1 cellular context compared by ENCODE assay signal in the genomic region with DNA sequence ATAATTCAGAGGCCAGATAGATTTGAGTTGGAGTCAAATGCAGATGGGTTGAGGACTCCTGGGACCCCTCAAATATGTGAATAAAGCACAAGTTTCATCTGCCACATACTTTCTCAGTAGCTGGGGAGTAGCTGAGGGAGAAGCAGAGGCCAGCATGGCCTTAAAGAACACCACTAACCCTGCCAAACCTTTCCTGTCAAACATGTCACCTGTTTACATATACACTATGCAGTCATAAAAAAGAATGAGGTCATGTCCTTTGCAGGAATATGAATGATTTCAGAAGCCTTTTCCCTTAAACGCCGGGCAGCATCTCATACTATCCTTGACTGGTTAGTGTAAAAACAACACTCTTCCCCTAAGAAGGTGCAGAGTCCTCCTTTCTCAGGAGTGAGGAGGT.
TF ChIP-seq lines count a peak whose summit lies in the region.

No MANE protein-coding gene starts in this region.

TF ChIP-seq in K562, 482 proteins besides CTCF, POLR2A, EP300 and RAD21 (continued from another document):
- TF ChIP-seq, protein P1, sequence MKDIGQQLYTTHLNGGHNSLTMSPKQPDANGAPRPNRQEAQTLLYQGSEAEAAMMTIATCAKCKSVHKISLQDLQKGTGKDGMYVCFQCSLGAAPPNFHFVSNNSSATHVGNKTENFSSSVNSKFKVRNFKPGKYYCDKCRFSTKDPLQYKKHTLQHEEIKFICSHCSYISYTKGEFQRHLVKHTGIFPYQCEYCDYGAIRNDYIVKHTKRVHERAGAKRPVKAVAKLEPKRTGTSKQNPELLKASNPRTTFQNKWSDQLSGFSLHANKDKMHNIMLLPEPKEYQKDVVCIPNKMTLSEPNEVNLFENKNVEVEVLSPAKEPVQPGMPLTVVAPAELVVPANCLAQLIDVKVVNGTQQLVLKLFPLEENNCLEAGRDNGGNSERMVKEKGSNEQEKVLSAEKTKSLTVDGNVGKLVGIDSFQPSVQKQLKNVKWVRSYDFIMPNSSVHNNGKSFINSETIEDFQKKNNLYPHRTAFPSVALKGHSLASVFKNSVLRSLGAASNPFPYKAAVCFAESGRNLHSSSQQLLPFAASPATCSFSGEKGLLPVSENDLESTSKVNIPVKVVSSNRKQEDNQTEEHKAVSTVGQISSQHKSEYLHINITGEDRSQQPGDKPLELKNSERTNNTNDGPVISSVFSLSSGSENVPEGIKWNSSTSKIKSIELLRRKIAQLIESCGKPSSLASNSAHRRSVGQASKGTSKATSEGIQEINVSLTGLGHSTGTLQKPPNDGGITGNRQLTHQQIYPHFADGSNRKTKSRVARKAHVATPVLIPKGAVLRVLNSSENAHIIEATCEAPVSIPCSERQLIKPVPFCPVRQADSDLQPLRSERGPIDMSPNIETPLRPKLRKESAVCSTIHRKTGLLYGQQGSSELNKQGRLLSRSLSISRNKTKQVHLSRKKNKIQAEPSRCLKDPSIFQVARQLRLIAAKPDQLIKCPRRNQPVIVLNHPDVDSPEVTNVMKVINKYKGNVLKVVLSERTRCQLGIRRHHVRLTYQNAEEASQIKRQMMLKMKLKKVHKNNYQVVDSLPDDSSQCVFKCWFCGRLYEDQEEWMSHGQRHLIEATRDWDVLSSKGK (CRISPR knock-in tag; IDR thresholded peaks at IDR 0.05): no peak
- TF ChIP-seq HNRNPLL (IDR thresholded peaks at IDR 0.05; ENCODE audit: low read depth, low read length, poor library complexity, severe bottlenecking): no peak
- TF ChIP-seq, protein P2, sequence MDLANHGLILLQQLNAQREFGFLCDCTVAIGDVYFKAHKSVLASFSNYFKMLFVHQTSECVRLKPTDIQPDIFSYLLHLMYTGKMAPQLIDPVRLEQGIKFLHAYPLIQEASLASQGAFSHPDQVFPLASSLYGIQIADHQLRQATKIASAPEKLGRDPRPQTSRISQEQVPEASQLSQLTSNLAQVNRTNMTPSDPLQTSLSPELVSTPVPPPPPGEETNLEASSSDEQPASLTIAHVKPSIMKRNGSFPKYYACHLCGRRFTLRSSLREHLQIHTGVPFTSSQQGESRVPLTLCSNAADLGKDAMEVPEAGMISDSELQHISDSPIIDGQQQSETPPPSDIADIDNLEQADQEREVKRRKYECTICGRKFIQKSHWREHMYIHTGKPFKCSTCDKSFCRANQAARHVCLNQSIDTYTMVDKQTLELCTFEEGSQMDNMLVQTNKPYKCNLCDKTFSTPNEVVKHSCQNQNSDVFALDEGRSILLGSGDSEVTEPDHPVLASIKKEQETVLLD (IDR thresholded peaks at IDR 0.05): no peak
- no peak for TF ChIP-seq STAG1 (CRISPR knock-in tag; IDR thresholded peaks at IDR 0.05; ENCODE audit: borderline replicate concordance)
- no peak for TF ChIP-seq SRSF1 (IDR thresholded peaks at IDR 0.05; ENCODE audit: low read depth, low read length)
- TF ChIP-seq HDAC3 (IDR thresholded peaks at IDR 0.05; ENCODE audit: borderline replicate concordance, partially characterized antibody): no peak
- no peak for TF ChIP-seq KDM4B (IDR thresholded peaks at IDR 0.05; ENCODE audit: borderline replicate concordance in 2 of 2, low read depth in 1 of 2)
- TF ChIP-seq MIER1 (IDR thresholded peaks at IDR 0.05; ENCODE audit: low read depth): no peak
- no peak for TF ChIP-seq ZNF12 (CRISPR knock-in tag; IDR thresholded peaks at IDR 0.05)
- TF ChIP-seq, protein P3, sequence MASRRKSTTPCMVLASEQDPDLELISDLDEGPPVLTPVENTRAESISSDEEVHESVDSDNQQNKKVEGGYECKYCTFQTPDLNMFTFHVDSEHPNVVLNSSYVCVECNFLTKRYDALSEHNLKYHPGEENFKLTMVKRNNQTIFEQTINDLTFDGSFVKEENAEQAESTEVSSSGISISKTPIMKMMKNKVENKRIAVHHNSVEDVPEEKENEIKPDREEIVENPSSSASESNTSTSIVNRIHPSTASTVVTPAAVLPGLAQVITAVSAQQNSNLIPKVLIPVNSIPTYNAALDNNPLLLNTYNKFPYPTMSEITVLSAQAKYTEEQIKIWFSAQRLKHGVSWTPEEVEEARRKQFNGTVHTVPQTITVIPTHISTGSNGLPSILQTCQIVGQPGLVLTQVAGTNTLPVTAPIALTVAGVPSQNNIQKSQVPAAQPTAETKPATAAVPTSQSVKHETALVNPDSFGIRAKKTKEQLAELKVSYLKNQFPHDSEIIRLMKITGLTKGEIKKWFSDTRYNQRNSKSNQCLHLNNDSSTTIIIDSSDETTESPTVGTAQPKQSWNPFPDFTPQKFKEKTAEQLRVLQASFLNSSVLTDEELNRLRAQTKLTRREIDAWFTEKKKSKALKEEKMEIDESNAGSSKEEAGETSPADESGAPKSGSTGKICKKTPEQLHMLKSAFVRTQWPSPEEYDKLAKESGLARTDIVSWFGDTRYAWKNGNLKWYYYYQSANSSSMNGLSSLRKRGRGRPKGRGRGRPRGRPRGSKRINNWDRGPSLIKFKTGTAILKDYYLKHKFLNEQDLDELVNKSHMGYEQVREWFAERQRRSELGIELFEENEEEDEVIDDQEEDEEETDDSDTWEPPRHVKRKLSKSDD (conservative IDR thresholded peaks at IDR 0.05; ENCODE audit: low read length): no peak
- TF ChIP-seq, protein P4, sequence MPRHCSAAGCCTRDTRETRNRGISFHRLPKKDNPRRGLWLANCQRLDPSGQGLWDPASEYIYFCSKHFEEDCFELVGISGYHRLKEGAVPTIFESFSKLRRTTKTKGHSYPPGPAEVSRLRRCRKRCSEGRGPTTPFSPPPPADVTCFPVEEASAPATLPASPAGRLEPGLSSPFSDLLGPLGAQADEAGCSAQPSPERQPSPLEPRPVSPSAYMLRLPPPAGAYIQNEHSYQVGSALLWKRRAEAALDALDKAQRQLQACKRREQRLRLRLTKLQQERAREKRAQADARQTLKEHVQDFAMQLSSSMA (CRISPR knock-in tag; IDR thresholded peaks at IDR 0.05): no peak
